8 cellular contexts compared by ENCODE assay signal in genomic region chr12:11652351-11653040, GRCh38. TPM values are rescaled to one million over a fixed set of nuclear protein-coding genes. Genes with fewer than 3 reads are reported as not detected.
DNase-seq lines count a peak whose midpoint lies in the region; ATAC-seq and TF ChIP-seq lines count a peak whose summit lies in the region.

No MANE protein-coding gene starts in this region.

- TF ChIP-seq CTCF in fibroblast of lung (conservative IDR thresholded peaks at IDR 0.05 in 1 of 2, IDR thresholded peaks at IDR 0.05 in 1 of 2; ENCODE audit: low read depth in 1 of 2, low read length in 2 of 2): no peak
- no peak for TF ChIP-seq CTCF in neural progenitor cell (IDR thresholded peaks at IDR 0.05)

- no peaks in the 10 kb centered on the region for H3K9me3 Mint-ChIP-seq in neural progenitor cell

- peak overlapping the region; percentile 23 for H3K9ac ChIP-seq in fibroblast of lung (ENCODE audit: insufficient read depth, low read length)
- no peak overlapping the region for H3K9ac ChIP-seq in neural progenitor cell

- H4K20me1 ChIP-seq in fibroblast of lung (ENCODE audit: control insufficient read depth, extremely low read depth, insufficient read depth, low read length) (no peaks in the 10 kb centered on the region), neural progenitor cell (ENCODE audit: low read depth) (peaks cover 13% of the 10 kb centered on the region)

- H3K36me3 Mint-ChIP-seq in neural progenitor cell: peaks cover 6% of the 10 kb centered on the region

- peaks cover 4% of the 10 kb centered on the region for H3K27me3 Mint-ChIP-seq in neural progenitor cell (ENCODE audit: insufficient read depth, low read depth)

- DNase-seq in SKM-1 treated with dmso at 0.1 percent for 144 hours (lab: John Stamatoyannopoulos, UW; ENCODE audit: unreplicated experiment) (peak; percentile 29), SKM-1 (lab: John Stamatoyannopoulos, UW; ENCODE audit: unreplicated experiment) (no peak), UCSD-AML1 (lab: John Stamatoyannopoulos, UW; ENCODE audit: unreplicated experiment) (peak; percentile 46), fibroblast of lung (ENCODE audit: low read depth in 2 of 2) (peak; percentile 57 to 84), neural progenitor cell (ENCODE audit: low spot score) (peak; percentile 18), DMS153 (lab: John Stamatoyannopoulos, UW) (no peak), GDM1 (lab: John Stamatoyannopoulos, UW) (no peak)

- H3K4me2 ChIP-seq in fibroblast of lung (ENCODE audit: extremely low read depth, insufficient read depth, low read length): peak overlapping the region; percentile 89
- H3K4me2 ChIP-seq in neural progenitor cell: peak overlapping the region; percentile 96

- H3K27me3 ChIP-seq in fibroblast of lung (ENCODE audit: control insufficient read depth, insufficient read depth, low read length): no peaks in the 10 kb centered on the region
- H3K27me3 ChIP-seq in neural progenitor cell: no peaks in the 10 kb centered on the region

- peak; percentile 25 for ATAC-seq in HG03460 (IDR thresholded peaks at IDR 0.05; ENCODE audit: unreplicated experiment)

- H3K4me3 Mint-ChIP-seq in neural progenitor cell: peak overlapping the region; percentile 98

- H3K36me3 ChIP-seq in fibroblast of lung (ENCODE audit: control insufficient read depth, insufficient read depth, low read length): no peaks in the 10 kb centered on the region
- H3K36me3 ChIP-seq in neural progenitor cell: no peaks in the 10 kb centered on the region

- peak overlapping the region; percentile 88 for H3K27ac ChIP-seq in fibroblast of lung (ENCODE audit: insufficient read depth, low read length)
- no peak overlapping the region for H3K27ac ChIP-seq in neural progenitor cell

- peak overlapping the region; percentile 90 for H3K27ac Mint-ChIP-seq in neural progenitor cell

- peaks cover 41% of the 10 kb centered on the region for H3F3A ChIP-seq in neural progenitor cell (ENCODE audit: low read depth)

- H3K4me1 ChIP-seq in fibroblast of lung (ENCODE audit: control insufficient read depth, extremely low read depth, insufficient read depth, low read length) (no peaks in the 10 kb centered on the region), neural progenitor cell (peaks cover 31% of the 10 kb centered on the region)

- peaks cover 36% of the 10 kb centered on the region for H3K4me1 Mint-ChIP-seq in neural progenitor cell

- H2AFZ ChIP-seq in fibroblast of lung (ENCODE audit: low read length) (peak overlapping the region; percentile 15), neural progenitor cell (replicated peaks) (no peak overlapping the region)

- peak overlapping the region; percentile 75 to 88 (median 86) for H3K4me3 ChIP-seq in fibroblast of lung (replicated peaks in 1 of 4; ENCODE audit: control extremely low read depth in 1 of 4, insufficient read depth in 1 of 4, low read depth in 3 of 4, low read length in 4 of 4)
- H3K4me3 ChIP-seq in neural progenitor cell: peak overlapping the region; percentile 81

- H3K79me2 ChIP-seq in fibroblast of lung (ENCODE audit: control insufficient read depth, insufficient read depth, low read length) (peaks cover 49% of the 10 kb centered on the region), neural progenitor cell (ENCODE audit: low read depth) (peaks cover 48% of the 10 kb centered on the region)

- H3K9me3 ChIP-seq in fibroblast of lung (ENCODE audit: control insufficient read depth, insufficient read depth, low read depth, low read length) (no peaks in the 10 kb centered on the region), neural progenitor cell (ENCODE audit: low read depth) (no peaks in the 10 kb centered on the region)

RNA-seq across cellular contexts. Expression of gene ETV6, which starts 3.0 kb away (rescaled TPM):
- total RNA-seq in fibroblast of lung (3.6 and 4.3 TPM in 2 replicates), neural progenitor cell (ENCODE audit: low replicate concordance) (6.2 and 6.8 TPM in 2 replicates)
- 4.5 and 8.9 TPM in 2 replicates for polyA plus RNA-seq in fibroblast of lung
- polyA plus RNA-seq in fibroblast of lung (2012): 3.4 and 7.1 TPM in 2 replicates
- polyA minus RNA-seq in fibroblast of lung (ENCODE audit: low replicate concordance): 7.5 and 12.1 TPM in 2 replicates

Comparison
In these comparisons a context has a peak if more than half of its experiments do, and no peak if none do; other contexts are left out.
1. DNase-seq: peak in SKM-1 treated with dmso at 0.1 percent for 144 hours (single experiment), UCSD-AML1 (single experiment), fibroblast of lung (2 of 2) and neural progenitor cell (single experiment); none in SKM-1 (single experiment), DMS153 (single experiment) and GDM1 (single experiment).